ENCODE assay signal across 23 cellular contexts in genomic region chr4:70868778-70869177, GRCh38.
"Had no signal": no experiment of that assay in that cellular context is flagged by ENCODE, and none has a peak within 500 bp of the region (broad histone marks: within the 10 kb centered on the region; RNA-seq: fewer than 3 reads in every experiment).

No MANE protein-coding gene starts in this region.

- H3K36me3 ChIP-seq: adrenal gland, ascending aorta had no signal

- H3K27me3 Mint-ChIP-seq: activated naive CD8-positive, alpha-beta T cell treated with anti-CD3 and anti-CD28 coated beads, Interleukin-2, amount 10 ng/mL, durations not matched to agents 7 days and 5 days had no signal

- H3K9me3 ChIP-seq: adrenal gland, ascending aorta, body of pancreas had no signal

- H3K27ac ChIP-seq: adrenal gland, ascending aorta, body of pancreas had no signal

- H3K27me3 ChIP-seq: adrenal gland, ascending aorta, body of pancreas had no signal

- H3K4me3 ChIP-seq: adrenal gland, ascending aorta, body of pancreas had no signal

- H3K36me3 Mint-ChIP-seq: activated naive CD8-positive, alpha-beta T cell treated with anti-CD3 and anti-CD28 coated beads, Interleukin-2, amount 10 ng/mL, durations not matched to agents 7 days and 5 days had no signal

- H3K9me3 Mint-ChIP-seq: activated naive CD8-positive, alpha-beta T cell treated with anti-CD3 and anti-CD28 coated beads, Interleukin-2, amount 10 ng/mL, durations not matched to agents 7 days and 5 days; T-helper 1 cell treated with Interleukin-12 subunit alpha and Interleukin-12 subunit beta and Interleukin-4 antibody, amounts not matched to agents 30 μg/mL and 1 μg/mL, for 36 hours had no signal

- H3K4me1 ChIP-seq: adrenal gland, ascending aorta, body of pancreas had no signal

- DNase-seq: activated CD4-positive, alpha-beta T cell treated with anti-CD3 and anti-CD28 coated beads for 48 hours; activated CD4-positive, alpha-beta T cell treated with anti-CD3 and anti-CD28 coated beads, Interleukin-2, amount 50 U/mL, for 4 hours; activated CD4-positive, CD25-positive, alpha-beta regulatory T cell treated with anti-CD3 and anti-CD28 coated beads, Interleukin-2, amount 50 U/mL, for 72 hours; activated CD8-positive, alpha-beta memory T cell treated with anti-CD3 and anti-CD28 coated beads, Interleukin-2, amount 50 U/mL, for 48 hours; activated CD8-positive, alpha-beta T cell treated with anti-CD3 and anti-CD28 coated beads, Interleukin-2, amount 10 ng/mL, durations not matched to agents 7 days and 5 days; activated naive CD4-positive, alpha-beta T cell treated with anti-CD3 and anti-CD28 coated beads, Interleukin-2, amount 50 U/mL, for 16 hours; activated naive CD8-positive, alpha-beta T cell treated with anti-CD3 and anti-CD28 coated beads, Interleukin-2, amount 10 ng/mL, durations not matched to agents 7 days and 5 days; activated T-cell treated with anti-CD3 and anti-CD28 coated beads, Interleukin-2, amount 50 U/mL, for 1 hour; adrenal gland; body of pancreas; MM.1S; NCI-H1105; NCI-H1436; NCI-H1694 treated with DMSO at 0.1 percent for 48 hours; NCI-H2029 treated with DMSO at 0.1 percent for 48 hours; NCI-H510A treated with DMSO at 0.1 percent for 48 hours; NCI-H69; PC-3; SHP77 treated with DMSO at 0.1 percent for 48 hours had no signal

- ATAC-seq: activated CD8-positive, alpha-beta T cell treated with anti-CD3 and anti-CD28 coated beads, Interleukin-2, amount 10 ng/mL, durations not matched to agents 7 days and 5 days; body of pancreas; PC-3 had no signal

- H3K27ac Mint-ChIP-seq: activated CD8-positive, alpha-beta T cell treated with anti-CD3 and anti-CD28 coated beads, Interleukin-2, amount 10 ng/mL, durations not matched to agents 7 days and 5 days; activated naive CD8-positive, alpha-beta T cell treated with anti-CD3 and anti-CD28 coated beads, Interleukin-2, amount 10 ng/mL, durations not matched to agents 7 days and 5 days; T-helper 1 cell treated with Interleukin-12 subunit alpha and Interleukin-12 subunit beta and Interleukin-4 antibody, amounts not matched to agents 30 μg/mL and 1 μg/mL, for 36 hours had no signal

- H3K4me3 Mint-ChIP-seq: activated CD8-positive, alpha-beta T cell treated with anti-CD3 and anti-CD28 coated beads, Interleukin-2, amount 10 ng/mL, durations not matched to agents 7 days and 5 days; activated naive CD8-positive, alpha-beta T cell treated with anti-CD3 and anti-CD28 coated beads, Interleukin-2, amount 10 ng/mL, durations not matched to agents 7 days and 5 days; T-helper 1 cell treated with Interleukin-12 subunit alpha and Interleukin-12 subunit beta and Interleukin-4 antibody, amounts not matched to agents 30 μg/mL and 1 μg/mL, for 36 hours had no signal

- FAIRE-seq: bronchial epithelial cell, RCC 7860 had no signal
